Comparison of ENCODE assay signal across 9 cellular contexts in the genomic region with DNA sequence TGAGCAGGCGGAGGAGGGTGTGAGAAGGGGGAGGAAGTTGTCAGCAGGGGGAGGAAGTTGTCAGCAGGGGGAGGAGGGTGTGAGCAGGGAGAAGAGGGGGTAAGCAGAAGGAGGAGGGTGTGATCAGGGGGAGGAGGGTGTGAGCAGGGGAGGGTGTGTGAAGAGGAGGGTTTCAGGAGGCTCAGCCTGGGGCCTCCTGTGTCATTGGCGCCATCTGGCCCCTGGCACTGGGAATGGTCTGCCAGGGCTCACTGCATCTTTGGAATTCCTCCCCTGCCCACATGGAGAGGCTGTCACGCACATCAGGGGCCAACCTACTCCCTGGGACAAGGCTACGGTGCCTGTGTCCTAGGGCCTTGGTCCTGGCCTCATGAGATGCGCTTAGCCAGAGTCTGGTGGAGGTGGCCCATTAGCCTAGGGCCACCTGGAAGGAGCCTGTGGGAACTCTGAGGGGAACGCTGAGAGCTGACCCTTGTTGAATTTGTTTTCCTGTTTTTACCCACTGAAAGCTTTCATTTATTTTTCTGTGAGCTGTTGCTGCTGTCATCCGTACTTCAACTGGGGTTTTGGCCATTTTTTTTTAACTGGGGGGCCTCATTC. TPM values are rescaled to one million over a fixed set of nuclear protein-coding genes. Genes with fewer than 3 reads are reported as not detected.
DNase-seq lines count a peak whose midpoint lies in the region; ATAC-seq and TF ChIP-seq lines count a peak whose summit lies in the region.
"Had no signal": no experiment of that assay in that cellular context is flagged by ENCODE, and none has a peak within 500 bp of the region (broad histone marks: within the 10 kb centered on the region; RNA-seq: fewer than 3 reads in every experiment).

No MANE protein-coding gene starts in this region.

- H4K20me1 ChIP-seq in PC-3 (ENCODE audit: low read length): no peaks in the 10 kb centered on the region
- no peaks in the 10 kb centered on the region for H4K20me1 ChIP-seq in neural progenitor cell (ENCODE audit: low read depth)

- H2AFZ ChIP-seq in PC-3 (ENCODE audit: low read length) (no peak overlapping the region), neural progenitor cell (replicated peaks) (no peak overlapping the region)

- peak; percentile 86 for ATAC-seq in PC-3

- H3K36me3 ChIP-seq in PC-3 (ENCODE audit: low read depth, low read length): no peaks in the 10 kb centered on the region
- H3K36me3 ChIP-seq in neural progenitor cell: no peaks in the 10 kb centered on the region

- peak; percentile 91 for DNase-seq in DMS 273 (lab: John Stamatoyannopoulos, UW; ENCODE audit: unreplicated experiment)
- peak; percentile 51 for DNase-seq in HCEC 1CT
- peak; percentile 71 for DNase-seq in PC-3
- peak; percentile 61 for DNase-seq in dermis blood vessel endothelial cell
- DNase-seq in neural progenitor cell (ENCODE audit: low spot score): peak; percentile 63
- DNase-seq in KG1 (lab: John Stamatoyannopoulos, UW): no peak
- no peak for DNase-seq in NCI-H774 (lab: John Stamatoyannopoulos, UW)
- no peak for DNase-seq in amniotic stem cell (lab: John Stamatoyannopoulos, UW)

- H3K9ac ChIP-seq in PC-3 (ENCODE audit: low read length) (no peak overlapping the region), neural progenitor cell (no peak overlapping the region)
- H3K9ac ChIP-seq: KMS-11 had no signal

- H3K9me3 Mint-ChIP-seq in neural progenitor cell: peaks cover 4% of the 10 kb centered on the region

- no peak overlapping the region for H3K4me3 Mint-ChIP-seq in neural progenitor cell

- no TSS peak for BruUV-seq in PC-3 (replicated peaks; lab: Mats Ljungman, UMichigan)

- H3K4me1 Mint-ChIP-seq in neural progenitor cell: peaks cover 6% of the 10 kb centered on the region

- H3K27me3 ChIP-seq in PC-3 (ENCODE audit: low read length) (no peaks in the 10 kb centered on the region), neural progenitor cell (peaks cover 54% of the 10 kb centered on the region)

- H3K4me2 ChIP-seq in PC-3 (ENCODE audit: low read length) (no peak overlapping the region), neural progenitor cell (no peak overlapping the region)
- H3K4me2 ChIP-seq: KMS-11 had no signal

- POLR2A ChIA-PET in PC-3 (lab: Charles Lee; ENCODE audit: unreplicated experiment): no interaction called here

- 0 out of 2 replicates have a peak, but pooled peaks cover 2% of the 10 kb centered on the region for H3K4me1 ChIP-seq in PC-3 (ENCODE audit: insufficient read depth, low read length)
- peaks cover 7% of the 10 kb centered on the region for H3K4me1 ChIP-seq in neural progenitor cell

- peaks cover 9% of the 10 kb centered on the region for H3K27me3 Mint-ChIP-seq in neural progenitor cell (ENCODE audit: insufficient read depth, low read depth)

- H3K27ac ChIP-seq in PC-3 (ENCODE audit: low read length): no peak overlapping the region
- no peak overlapping the region for H3K27ac ChIP-seq in neural progenitor cell
- H3K27ac ChIP-seq: KMS-11 had no signal

- CTCF ChIA-PET in PC-3 (lab: Charles Lee): interaction anchor here (0.6 kb wide), 1 partner anchor 67 kb away, joined by 4 read pairs; no protein-coding TSS in a partner anchor

- H3F3A ChIP-seq in PC-3 (ENCODE audit: low read length, unreplicated experiment) (no peaks in the 10 kb centered on the region), neural progenitor cell (ENCODE audit: low read depth) (no peaks in the 10 kb centered on the region)

- intact Hi-C loops in PC-3 (cut with micrococcal nuclease): loop anchor here (1.0 kb wide), 1 partner anchor 66 kb away; no protein-coding TSS in a partner anchor

- no peaks in the 10 kb centered on the region for H3K36me3 Mint-ChIP-seq in neural progenitor cell

- H3K9me2 ChIP-seq in PC-3 (replicated peaks; ENCODE audit: low read length): no peaks in the 10 kb centered on the region

- no peak overlapping the region for H3K4me3 ChIP-seq in PC-3 (ENCODE audit: low read length)
- H3K4me3 ChIP-seq in neural progenitor cell: no peak overlapping the region

- H3K79me2 ChIP-seq in PC-3 (ENCODE audit: low read length) (no peaks in the 10 kb centered on the region), neural progenitor cell (ENCODE audit: low read depth) (no peaks in the 10 kb centered on the region)

- TF ChIP-seq CTCF in PC-3 (conservative IDR thresholded peaks at IDR 0.05; ENCODE audit: low read depth, low read length): peak; percentile 60
- peak; percentile 42 for TF ChIP-seq CTCF in neural progenitor cell (IDR thresholded peaks at IDR 0.05)

- no peaks in the 10 kb centered on the region for H3K9me3 ChIP-seq in PC-3 (ENCODE audit: low read length)
- no peaks in the 10 kb centered on the region for H3K9me3 ChIP-seq in neural progenitor cell (ENCODE audit: low read depth)

- no peak overlapping the region for H3K27ac Mint-ChIP-seq in neural progenitor cell

RNA-seq across cellular contexts. Expression of a gene that starts 18.0 kb away (rescaled TPM):
- total RNA-seq in PC-3 (2014; rRNA removed) (0.69 and 1.2 TPM in 2 replicates), dermis blood vessel endothelial cell (0.09 and 0.17 TPM in 2 replicates), neural progenitor cell (ENCODE audit: low replicate concordance) (0.09 and 0.31 TPM in 2 replicates)

Comparison
In these comparisons a context has a peak if more than half of its experiments do, and no peak if none do; other contexts are left out.
1. DNase-seq: peak in DMS 273 (single experiment), HCEC 1CT (single experiment), PC-3 (single experiment), dermis blood vessel endothelial cell (single experiment) and neural progenitor cell (single experiment); none in KG1 (single experiment), NCI-H774 (single experiment) and amniotic stem cell (single experiment).